In the genomic region with DNA sequence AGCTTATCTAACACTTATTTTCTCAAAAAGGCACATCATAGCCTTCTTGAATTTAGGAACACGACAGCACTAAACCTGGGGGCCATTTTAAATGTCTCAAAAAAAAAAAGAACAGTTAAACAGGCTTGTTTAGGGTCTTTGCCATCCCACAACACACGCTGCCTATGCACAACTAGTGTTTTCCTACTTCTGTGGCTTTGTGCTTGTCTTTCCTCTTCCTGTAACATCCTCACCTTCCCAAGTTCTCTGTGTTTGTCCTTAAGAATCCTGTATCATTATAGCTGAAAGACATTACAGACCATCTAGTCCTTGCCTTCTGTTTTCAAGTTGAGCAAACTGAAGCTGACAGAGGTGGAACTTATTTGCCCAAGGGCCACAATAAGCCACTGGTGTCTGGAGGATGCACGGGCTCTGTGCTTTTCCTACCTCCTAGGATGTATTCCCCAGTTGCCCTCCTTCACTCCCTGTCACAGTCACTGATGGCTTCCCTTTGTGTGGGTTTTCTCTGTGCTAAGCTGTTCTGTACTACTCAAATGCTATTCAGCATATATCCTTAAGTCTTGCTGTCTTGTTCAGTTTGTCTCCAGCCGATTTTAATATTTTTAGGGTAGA, we compare ENCODE assay signal across 16 cellular contexts.
"Had no signal": no experiment of that assay in that cellular context is flagged by ENCODE, and none has a peak within 500 bp of the region (broad histone marks: within the 10 kb centered on the region; RNA-seq: fewer than 3 reads in every experiment).

No MANE protein-coding gene starts in this region.

- H3K9me3 Mint-ChIP-seq: activated naive CD4-positive, alpha-beta T cell treated with anti-CD3 and anti-CD28 coated beads, Interleukin-2, amount 50 U/mL, for 24 hours; neural progenitor cell had no signal

- H3K27me3 Mint-ChIP-seq: activated naive CD4-positive, alpha-beta T cell treated with anti-CD3 and anti-CD28 coated beads, Interleukin-2, amount 50 U/mL, for 24 hours had no signal

- H3K9me3 ChIP-seq: adrenal gland, esophagus muscularis mucosa, ovary, tibial nerve, vagina had no signal

- H3K36me3 ChIP-seq: ovary had no signal

- H3K36me3 Mint-ChIP-seq: activated naive CD4-positive, alpha-beta T cell treated with anti-CD3 and anti-CD28 coated beads, Interleukin-2, amount 50 U/mL, for 24 hours had no signal

- H3K4me1 ChIP-seq: adrenal gland, esophagus muscularis mucosa, neural progenitor cell, tibial nerve, vagina had no signal

- FAIRE-seq: colon, endometrium had no signal

- H3K27ac ChIP-seq: adrenal gland, esophagus muscularis mucosa, neural progenitor cell, ovary, tibial nerve, vagina had no signal

- H3K4me1 Mint-ChIP-seq: neural progenitor cell had no signal

- H3K9ac ChIP-seq: neural progenitor cell had no signal

- H3K4me3 Mint-ChIP-seq: activated naive CD4-positive, alpha-beta T cell treated with anti-CD3 and anti-CD28 coated beads, Interleukin-2, amount 50 U/mL, for 24 hours; neural progenitor cell had no signal

- H3K27me3 ChIP-seq: adrenal gland, esophagus muscularis mucosa, neural progenitor cell, ovary, tibial nerve, vagina had no signal

- DNase-seq: activated CD4-positive, alpha-beta T cell treated with anti-CD3 and anti-CD28 coated beads, Interleukin-2, amount 50 U/mL, for 1 hour; activated effector memory CD4-positive, alpha-beta T cell treated with Interleukin-2 at 50 U/mL for 16 hours; activated T-cell treated with anti-CD3 and anti-CD28 coated beads, Interleukin-2, amount 50 U/mL, for 1 hour; adrenal gland; hippocampal formation; ovary; stimulated activated CD4-positive, alpha-beta T cell treated with anti-CD3 and anti-CD28 coated beads, Interleukin-2, amount 100 ng/mL, for 48 hours; stimulated activated naive CD4-positive, alpha-beta T cell; T-helper 1 cell had no signal

- H3K4me3 ChIP-seq: adrenal gland, esophagus muscularis mucosa, neural progenitor cell, ovary, tibial nerve, vagina had no signal

- H2AFZ ChIP-seq: neural progenitor cell had no signal

- H3K27ac Mint-ChIP-seq: activated naive CD4-positive, alpha-beta T cell treated with anti-CD3 and anti-CD28 coated beads, Interleukin-2, amount 50 U/mL, for 24 hours; neural progenitor cell had no signal

- H3K4me2 ChIP-seq: neural progenitor cell had no signal
